ENCODE assay signal across 8 cellular contexts in genomic region chr1:1613509-1614082, GRCh38. TPM values are rescaled to one million over a fixed set of nuclear protein-coding genes. Genes with fewer than 3 reads are reported as not detected.
DNase-seq lines count a peak whose midpoint lies in the region; ATAC-seq and TF ChIP-seq lines count a peak whose summit lies in the region.

No MANE protein-coding gene starts in this region.

- CTCF ChIA-PET in activated B cell treated with CpG ODN at 0.5 μM for 24 hours (lab: Charles Lee): no interaction called here

- H3K9me3 Mint-ChIP-seq in activated CD4-positive, alpha-beta T cell treated with anti-CD3 and anti-CD28 coated beads, Interleukin-2, amount 10 ng/mL, durations not matched to agents 24 days and 14 days: no peaks in the 10 kb centered on the region
- no peaks in the 10 kb centered on the region for H3K9me3 Mint-ChIP-seq in activated B cell treated with CpG ODN at 0.5 μM for 24 hours

- peak overlapping the region; percentile 83 for H3K4me3 ChIP-seq in fibroblast of villous mesenchyme (ENCODE audit: low read depth, low read length)
- H3K4me3 ChIP-seq in spleen: peak overlapping the region in 5 of 8 donors; percentile 80 to 98 (median 85)

- peaks cover 16 to 66% (median 41%) of the 10 kb centered on the region in 6 donors for H3K4me1 ChIP-seq in spleen

- H3K36me3 ChIP-seq in spleen: peaks cover 0 to 13% (median 0%) of the 10 kb centered on the region in 6 donors

- H3K27me3 ChIP-seq in spleen (replicated peaks in 1 of 7): no peaks in the 10 kb centered on the region

- POLR2A ChIA-PET in activated B cell treated with CpG ODN at 0.5 μM for 24 hours (lab: Charles Lee): interaction anchor here (1.0 to 3.9 kb wide), 3 partner anchors 10 to 16 kb away, joined by 6 to 19 read pairs (median 7); no protein-coding TSS in a partner anchor

- intact Hi-C loops in activated CD4-positive, alpha-beta T cell treated with anti-CD3 and anti-CD28 coated beads, Interleukin-2, amount 10 ng/mL, durations not matched to agents 24 days and 14 days (cut with micrococcal nuclease): loop anchor here (2.0 kb wide), 1 partner anchor 45 kb away; the partner anchor contains the start of gene CDK11B
- intact Hi-C loops in activated B cell treated with CpG ODN at 0.5 μM for 24 hours (cut with micrococcal nuclease) (loop anchor here (2.0 kb wide), 1 partner anchor 17 kb away; no protein-coding TSS in a partner anchor), spleen (cut with DNase I; ENCODE audit: low total_unique reads) (no loop called here)

- peak overlapping the region; percentile 96 for H3K4me3 Mint-ChIP-seq in activated CD4-positive, alpha-beta T cell treated with anti-CD3 and anti-CD28 coated beads, Interleukin-2, amount 10 ng/mL, durations not matched to agents 24 days and 14 days
- H3K4me3 Mint-ChIP-seq in activated B cell treated with CpG ODN at 0.5 μM for 24 hours: peak overlapping the region; percentile 42

- WGBS in spleen, 5 donors: 62 to 80% (median 64%) methylated on average over 11 of the region's 11 CpGs

- no peaks in the 10 kb centered on the region for H3K27me3 Mint-ChIP-seq in activated CD4-positive, alpha-beta T cell treated with anti-CD3 and anti-CD28 coated beads, Interleukin-2, amount 10 ng/mL, durations not matched to agents 24 days and 14 days
- no peaks in the 10 kb centered on the region for H3K27me3 Mint-ChIP-seq in activated B cell treated with CpG ODN at 0.5 μM for 24 hours

- TF ChIP-seq POLR2A in spleen (IDR thresholded peaks at IDR 0.05): no peak

- DNase-seq in activated CD4-positive, alpha-beta T cell treated with anti-CD3 and anti-CD28 coated beads, Interleukin-2, amount 10 ng/mL, durations not matched to agents 24 days and 14 days: peak; percentile 56
- DNase-seq in activated CD4-positive, alpha-beta T cell treated with anti-CD3 and anti-CD28 coated beads for 1 hour: no peak
- DNase-seq in activated B cell treated with CpG ODN at 0.5 μM for 24 hours: no peak
- DNase-seq in fibroblast of villous mesenchyme (ENCODE audit: low read depth): no peak
- no peak for DNase-seq in spleen
- no peak for DNase-seq in NCI-H1105 (lab: John Stamatoyannopoulos, UW)
- DNase-seq in stimulated activated CD4-positive, alpha-beta T cell treated with anti-CD3 and anti-CD28 coated beads, Interleukin-15, amount 100 ng/mL, for 24 hours: no peak
- DNase-seq in DMS53 treated with DMSO at 0.1 percent for 48 hours (lab: John Stamatoyannopoulos, UW; ENCODE audit: unreplicated experiment): no peak

- peaks cover 30% of the 10 kb centered on the region for H3K4me1 Mint-ChIP-seq in activated CD4-positive, alpha-beta T cell treated with anti-CD3 and anti-CD28 coated beads, Interleukin-2, amount 10 ng/mL, durations not matched to agents 24 days and 14 days
- peaks cover 26% of the 10 kb centered on the region for H3K4me1 Mint-ChIP-seq in activated B cell treated with CpG ODN at 0.5 μM for 24 hours

- ATAC-seq in activated B cell treated with CpG ODN at 0.5 μM for 24 hours (ENCODE audit: low read depth): no peak

- peak overlapping the region; percentile 98 for H3K27ac Mint-ChIP-seq in activated CD4-positive, alpha-beta T cell treated with anti-CD3 and anti-CD28 coated beads, Interleukin-2, amount 10 ng/mL, durations not matched to agents 24 days and 14 days
- H3K27ac Mint-ChIP-seq in activated B cell treated with CpG ODN at 0.5 μM for 24 hours: no peak overlapping the region

- TF ChIP-seq CTCF in activated B cell treated with CpG ODN at 0.5 μM for 24 hours (IDR thresholded peaks at IDR 0.05): no peak
- TF ChIP-seq CTCF in fibroblast of villous mesenchyme (IDR thresholded peaks at IDR 0.05; ENCODE audit: insufficient read depth, low read depth, low read length): no peak
- TF ChIP-seq CTCF in spleen (IDR thresholded peaks at IDR 0.05 in 8 of 11, conservative IDR thresholded peaks at IDR 0.05 in 3 of 11): no peak

- H3K9me3 ChIP-seq in spleen: no peaks in the 10 kb centered on the region

- peaks cover 9% of the 10 kb centered on the region for H3K36me3 Mint-ChIP-seq in activated CD4-positive, alpha-beta T cell treated with anti-CD3 and anti-CD28 coated beads, Interleukin-2, amount 10 ng/mL, durations not matched to agents 24 days and 14 days (ENCODE audit: low read depth)
- H3K36me3 Mint-ChIP-seq in activated B cell treated with CpG ODN at 0.5 μM for 24 hours (ENCODE audit: low read depth): peaks cover 7% of the 10 kb centered on the region

- peak overlapping the region in 5 of 8 donors; percentile 99 to 100 (median 100) for H3K27ac ChIP-seq in spleen

RNA-seq across cellular contexts. Expression of gene MIB2, which starts 1.7 kb away (rescaled TPM):
- total RNA-seq in activated CD4-positive, alpha-beta T cell treated with anti-CD3 and anti-CD28 coated beads, Interleukin-2, amount 10 ng/mL, durations not matched to agents 24 days and 14 days: 32.7 and 34.1 TPM in 2 replicates
- total RNA-seq in activated B cell treated with CpG ODN at 0.5 μM for 24 hours: 27.6 and 36.4 TPM in 2 replicates
- 58.7 and 62.8 TPM in 2 replicates for total RNA-seq in fibroblast of villous mesenchyme
- 10 to 100 TPM; 46.2 to 76.5 (median 72.0) TPM for total RNA-seq in spleen
- polyA plus RNA-seq in spleen: 100 to 1,000 TPM in 1 of 3 donors, 10 to 100 TPM in 2; 49.6 to 165 (median 74.1) TPM

RNA-seq across cellular contexts. Expression of gene FNDC10, which starts 13.7 kb away (rescaled TPM):
- 14.3 and 15.9 TPM in 2 replicates for total RNA-seq in activated CD4-positive, alpha-beta T cell treated with anti-CD3 and anti-CD28 coated beads, Interleukin-2, amount 10 ng/mL, durations not matched to agents 24 days and 14 days
- total RNA-seq in activated B cell treated with CpG ODN at 0.5 μM for 24 hours: 0.46 and 0.60 TPM in 2 replicates
- total RNA-seq in fibroblast of villous mesenchyme: 0.43 and 2.6 TPM in 2 replicates
- total RNA-seq in spleen: 1 to 10 TPM; 2.2 to 8.8 (median 5.6) TPM
- 1 to 10 TPM; 2.2 to 4.4 (median 3.4) TPM for polyA plus RNA-seq in spleen

RNA-seq across cellular contexts. Expression of gene MMP23B, which starts 18.4 kb away (rescaled TPM):
- 1.2 and 1.5 TPM in 2 replicates for total RNA-seq in activated CD4-positive, alpha-beta T cell treated with anti-CD3 and anti-CD28 coated beads, Interleukin-2, amount 10 ng/mL, durations not matched to agents 24 days and 14 days
- total RNA-seq in activated B cell treated with CpG ODN at 0.5 μM for 24 hours: 0.32 and 0.35 TPM in 2 replicates
- total RNA-seq in fibroblast of villous mesenchyme: 6.5 and 11.0 TPM in 2 replicates
- 1 to 10 TPM; 1.4 to 7.3 (median 5.8) TPM for total RNA-seq in spleen
- polyA plus RNA-seq in spleen: 1 to 10 TPM; 4.2 to 9.3 (median 6.3) TPM

RNA-seq across cellular contexts. Expression of gene SSU72, which starts 38.9 kb away (rescaled TPM):
- total RNA-seq in activated CD4-positive, alpha-beta T cell treated with anti-CD3 and anti-CD28 coated beads, Interleukin-2, amount 10 ng/mL, durations not matched to agents 24 days and 14 days: 134 TPM in 2 replicates
- total RNA-seq in activated B cell treated with CpG ODN at 0.5 μM for 24 hours (111 and 118 TPM in 2 replicates), fibroblast of villous mesenchyme (58.7 and 68.6 TPM in 2 replicates), spleen (100 to 1,000 TPM in 5 of 7 donors, 10 to 100 TPM in 2; 86.7 to 168 (median 111) TPM)
- polyA plus RNA-seq in spleen: 100 to 1,000 TPM in 1 of 3 donors, 10 to 100 TPM in 2; 89.2 to 121 (median 90.4) TPM

RNA-seq across cellular contexts. Expression of gene CDK11B, which starts 45.2 kb away (rescaled TPM):
- total RNA-seq in activated CD4-positive, alpha-beta T cell treated with anti-CD3 and anti-CD28 coated beads, Interleukin-2, amount 10 ng/mL, durations not matched to agents 24 days and 14 days: 38.0 and 40.4 TPM in 2 replicates
- total RNA-seq in activated B cell treated with CpG ODN at 0.5 μM for 24 hours (28.5 and 29.1 TPM in 2 replicates), fibroblast of villous mesenchyme (5.2 and 6.0 TPM in 2 replicates), spleen (10 to 100 TPM; 19.4 to 34.1 (median 27.9) TPM)
- 10 to 100 TPM; 20.0 to 38.2 (median 31.2) TPM for polyA plus RNA-seq in spleen
